Comparison of ENCODE assay signal across 1 cellular context in the genomic region with DNA sequence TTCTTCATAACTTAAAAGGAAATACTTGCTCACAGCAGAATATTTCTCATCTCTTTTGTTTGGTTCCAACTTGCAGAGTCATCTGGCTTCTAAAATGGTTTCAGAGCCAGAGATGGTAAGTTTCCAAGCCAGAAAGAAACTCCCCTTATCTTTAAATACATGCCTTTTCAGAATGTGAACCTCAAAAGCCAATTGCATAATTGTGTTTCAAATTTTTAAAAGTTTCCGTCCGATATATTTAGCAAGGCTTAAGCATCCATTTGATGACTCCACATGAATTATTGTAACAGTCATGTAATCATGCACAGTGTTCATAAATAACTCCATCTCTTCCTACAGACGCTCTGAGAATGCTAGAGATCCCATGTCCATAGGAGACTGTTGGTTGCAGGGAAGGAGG.
TF ChIP-seq lines count a peak whose summit lies in the region.

No MANE protein-coding gene starts in this region.

TF ChIP-seq in IMR-90, 13 proteins besides CTCF, POLR2A, EP300 and RAD21 (continued from another document):
- TF ChIP-seq RCOR1 (IDR thresholded peaks at IDR 0.05; ENCODE audit: insufficient replicate concordance, low read length) (no peak), NFE2L2 (IDR thresholded peaks at IDR 0.05; ENCODE audit: low read depth, low read length) (peak; percentile 31; the same call in 1 of the 2 replicates), CHD1 (IDR thresholded peaks at IDR 0.05; ENCODE audit: low read depth, low read length) (no peak), MXI1 (IDR thresholded peaks at IDR 0.05; ENCODE audit: borderline replicate concordance, low read depth, low read length) (no peak), BHLHE40 (IDR thresholded peaks at IDR 0.05; ENCODE audit: low read depth, low read length) (no peak), MAZ (IDR thresholded peaks at IDR 0.05; ENCODE audit: borderline replicate concordance, low read depth, low read length) (no peak), RFX5 (IDR thresholded peaks at IDR 0.05; ENCODE audit: low read depth, low read length) (no peak), USF2 (IDR thresholded peaks at IDR 0.05; ENCODE audit: low read depth, low read length) (no peak), SMC3 (IDR thresholded peaks at IDR 0.05; ENCODE audit: low read depth, low read length) (no peak), MAFK (IDR thresholded peaks at IDR 0.05; ENCODE audit: low read depth, low read length) (no peak)
TF ChIP-seq in IMR-90: peak in this region for 2.
